Comparison of ENCODE assay signal across 21 cellular contexts in the genomic region with DNA sequence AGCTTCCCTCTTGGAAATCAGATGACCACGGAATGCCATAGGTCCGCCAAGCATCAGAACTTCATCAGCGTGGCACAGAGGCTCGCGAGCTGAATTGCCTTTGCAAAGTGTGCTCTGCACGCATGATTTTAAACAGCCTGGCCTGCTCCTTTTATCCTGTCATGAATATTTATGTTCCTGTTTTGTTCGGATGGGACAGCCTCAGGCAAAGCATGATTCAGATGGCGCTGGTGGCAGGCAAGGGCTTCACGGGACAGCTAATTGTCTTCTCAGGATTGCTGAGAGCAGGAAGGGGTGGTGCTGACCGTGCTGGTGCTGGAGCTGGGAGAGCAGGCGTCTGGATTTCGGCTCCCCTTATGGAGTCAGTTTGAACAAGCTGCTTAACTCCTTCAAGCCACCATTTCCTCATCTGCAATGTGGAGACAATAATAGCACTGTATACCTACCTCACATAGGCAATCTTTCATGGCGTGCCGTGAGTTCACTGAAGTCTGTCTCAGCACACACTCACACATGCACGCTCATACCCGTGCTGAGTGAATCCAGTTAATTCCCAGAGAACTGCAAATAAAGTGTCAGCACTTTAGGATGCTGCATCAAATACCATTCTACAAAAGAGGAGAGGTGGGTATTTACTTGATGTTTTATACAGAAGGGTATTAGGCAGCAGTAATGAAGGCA.
DNase-seq lines count a peak whose midpoint lies in the region; ATAC-seq and TF ChIP-seq lines count a peak whose summit lies in the region.
"Had no signal": no experiment of that assay in that cellular context is flagged by ENCODE, and none has a peak within 500 bp of the region (broad histone marks: within the 10 kb centered on the region; RNA-seq: fewer than 3 reads in every experiment).

No MANE protein-coding gene starts in this region.

- H3K9me3 Mint-ChIP-seq in effector memory CD8-positive, alpha-beta T cell: no peaks in the 10 kb centered on the region
- H3K9me3 Mint-ChIP-seq: T-cell had no signal

- ATAC-seq in effector memory CD8-positive, alpha-beta T cell (replicated peaks): no peak
- no peak for ATAC-seq in HG03108 (IDR thresholded peaks at IDR 0.05; ENCODE audit: unreplicated experiment)
- ATAC-seq: left lung, Panc1, psoas muscle, T-cell had no signal

- H3K36me3 Mint-ChIP-seq in effector memory CD8-positive, alpha-beta T cell (ENCODE audit: insufficient read depth): no peaks in the 10 kb centered on the region
- H3K36me3 Mint-ChIP-seq: T-cell had no signal

- H3K4me1 Mint-ChIP-seq in effector memory CD8-positive, alpha-beta T cell (ENCODE audit: low read depth in 2 of 2): no peaks in the 10 kb centered on the region
- H3K4me1 Mint-ChIP-seq: T-cell had no signal

- H3K4me3 ChIP-seq in SK-N-MC (peak overlapping the region; percentile 68), sigmoid colon (no peak overlapping the region)
- H3K4me3 ChIP-seq: BLaER1 treated with 17β-estradiol and CSF1 and Interleukin-3, amounts not matched to agents 10 nM and 100 nM; esophagus muscularis mucosa; left lung; MG63; psoas muscle had no signal

- 83 to 85% methylated on average over 16 of the region's 16 CpGs for WGBS in sigmoid colon, 2 donors

- DNase-seq in GM04504 (ENCODE audit: low read depth) (peak; percentile 93), SK-N-MC (ENCODE audit: low read depth, low spot score) (peak; percentile 95), foreskin melanocyte (peak; percentile 77), sigmoid colon (peak; percentile 75), NCI-H1105 (lab: John Stamatoyannopoulos, UW) (no peak)
- no peak for DNase-seq in effector memory CD8-positive, alpha-beta T cell
- DNase-seq: activated CD4-positive, CD25-positive, alpha-beta regulatory T cell; activated naive CD4-positive, alpha-beta T cell treated with Interleukin-2 at 50 U/mL for 16 hours; cortex of kidney; DMS53; hypothalamus; left lung; MG63; NCI-H2029 treated with DMSO at 0.1 percent for 48 hours; NCI-H526 treated with DMSO at 0.1 percent for 48 hours; psoas muscle; T-cell had no signal

- H3K9me3 ChIP-seq in SK-N-MC (ENCODE audit: low read depth, low read length) (no peaks in the 10 kb centered on the region), sigmoid colon (no peaks in the 10 kb centered on the region)
- H3K9me3 ChIP-seq: BLaER1 treated with 17β-estradiol and CSF1 and Interleukin-3, amounts not matched to agents 10 nM and 100 nM; esophagus muscularis mucosa; left lung; MG63; psoas muscle had no signal

- H3K4me1 ChIP-seq in sigmoid colon: peaks cover 0 to 15% (median 5%) of the 10 kb centered on the region in 4 donors
- H3K4me1 ChIP-seq: esophagus muscularis mucosa, psoas muscle had no signal

- no peaks in the 10 kb centered on the region for H3K36me3 ChIP-seq in SK-N-MC (ENCODE audit: insufficient read depth, low read length)
- no peaks in the 10 kb centered on the region for H3K36me3 ChIP-seq in sigmoid colon
- H3K36me3 ChIP-seq: BLaER1 treated with 17β-estradiol and CSF1 and Interleukin-3, amounts not matched to agents 10 nM and 100 nM; esophagus muscularis mucosa; left lung; MG63 had no signal

- TF ChIP-seq EP300 in sigmoid colon (IDR thresholded peaks at IDR 0.05): no peak

- peak overlapping the region; percentile 96 for H3K27ac ChIP-seq in SK-N-MC
- peak overlapping the region in 2 of 4 donors; percentile 1 to 25 for H3K27ac ChIP-seq in sigmoid colon
- H3K27ac ChIP-seq: BLaER1 treated with 17β-estradiol and CSF1 and Interleukin-3, amounts not matched to agents 10 nM and 100 nM; esophagus muscularis mucosa; left lung; psoas muscle had no signal

- TF ChIP-seq CTCF in sigmoid colon (IDR thresholded peaks at IDR 0.05): no peak

- no peak overlapping the region for H3K27ac Mint-ChIP-seq in effector memory CD8-positive, alpha-beta T cell
- H3K27ac Mint-ChIP-seq: T-cell had no signal

- no peaks in the 10 kb centered on the region for H3K27me3 ChIP-seq in sigmoid colon
- H3K27me3 ChIP-seq: BLaER1 treated with 17β-estradiol and CSF1 and Interleukin-3, amounts not matched to agents 10 nM and 100 nM; left lung; MG63 had no signal

- intact Hi-C loops in sigmoid colon (cut with DNase I): no loop called here

- H3K4me3 Mint-ChIP-seq in effector memory CD8-positive, alpha-beta T cell: no peak overlapping the region
- H3K4me3 Mint-ChIP-seq: T-cell had no signal

- TF ChIP-seq POLR2A in sigmoid colon (IDR thresholded peaks at IDR 0.05): no peak

- peak overlapping the region; percentile 60 for H3K9ac ChIP-seq in SK-N-MC (ENCODE audit: insufficient read length)
- H3K9ac ChIP-seq: BLaER1 treated with 17β-estradiol and CSF1 and Interleukin-3, amounts not matched to agents 10 nM and 100 nM had no signal

- H3K27me3 Mint-ChIP-seq in effector memory CD8-positive, alpha-beta T cell: peaks cover 0 to 5% of the 10 kb centered on the region in 2 donors
- H3K27me3 Mint-ChIP-seq: T-cell had no signal

Comparison
In these comparisons a context has a peak if more than half of its experiments do, and no peak if none do; other contexts are left out.
1. DNase-seq: peak in GM04504 (single experiment), SK-N-MC (single experiment), foreskin melanocyte (single experiment) and sigmoid colon (single experiment); none in NCI-H1105 (single experiment) and effector memory CD8-positive, alpha-beta T cell (0 of 3).